In the genomic region with DNA sequence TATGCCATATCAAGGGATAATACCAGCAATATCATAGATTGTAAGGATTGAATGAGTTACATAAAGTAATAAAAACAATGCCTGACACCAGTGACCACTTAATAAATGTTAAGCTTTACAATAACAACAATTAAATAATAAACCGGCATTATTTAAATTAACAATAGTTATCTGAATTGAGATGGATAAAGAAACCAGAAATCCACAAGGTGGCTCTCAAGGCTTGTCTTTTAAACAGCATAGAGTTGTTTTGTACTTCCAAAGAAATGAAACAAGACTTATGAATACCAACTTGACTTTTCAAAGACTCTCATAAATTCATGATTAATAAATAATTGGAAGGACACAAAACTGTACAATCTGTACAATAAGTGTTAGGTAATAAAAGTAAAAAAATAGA, we compare ENCODE assay signal across 1 cellular context.
TF ChIP-seq lines count a peak whose summit lies in the region.

No MANE protein-coding gene starts in this region.

TF ChIP-seq in HCT116, 20 proteins besides CTCF, POLR2A, EP300 and RAD21 (continued from another document):
- TF ChIP-seq, protein P1, sequence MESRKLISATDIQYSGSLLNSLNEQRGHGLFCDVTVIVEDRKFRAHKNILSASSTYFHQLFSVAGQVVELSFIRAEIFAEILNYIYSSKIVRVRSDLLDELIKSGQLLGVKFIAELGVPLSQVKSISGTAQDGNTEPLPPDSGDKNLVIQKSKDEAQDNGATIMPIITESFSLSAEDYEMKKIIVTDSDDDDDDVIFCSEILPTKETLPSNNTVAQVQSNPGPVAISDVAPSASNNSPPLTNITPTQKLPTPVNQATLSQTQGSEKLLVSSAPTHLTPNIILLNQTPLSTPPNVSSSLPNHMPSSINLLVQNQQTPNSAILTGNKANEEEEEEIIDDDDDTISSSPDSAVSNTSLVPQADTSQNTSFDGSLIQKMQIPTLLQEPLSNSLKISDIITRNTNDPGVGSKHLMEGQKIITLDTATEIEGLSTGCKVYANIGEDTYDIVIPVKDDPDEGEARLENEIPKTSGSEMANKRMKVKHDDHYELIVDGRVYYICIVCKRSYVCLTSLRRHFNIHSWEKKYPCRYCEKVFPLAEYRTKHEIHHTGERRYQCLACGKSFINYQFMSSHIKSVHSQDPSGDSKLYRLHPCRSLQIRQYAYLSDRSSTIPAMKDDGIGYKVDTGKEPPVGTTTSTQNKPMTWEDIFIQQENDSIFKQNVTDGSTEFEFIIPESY (IDR thresholded peaks at IDR 0.05; ENCODE audit: extremely low read depth, insufficient replicate concordance, low read length), result no peak
- TF ChIP-seq SP1 (IDR thresholded peaks at IDR 0.05; ENCODE audit: low read depth) (no peak), SRF (IDR thresholded peaks at IDR 0.05; ENCODE audit: low read depth) (no peak), EGR1 (IDR thresholded peaks at IDR 0.05; ENCODE audit: low read depth) (no peak), TCF7L2 (IDR thresholded peaks at IDR 0.05; ENCODE audit: borderline replicate concordance, extremely low read depth, insufficient read depth, insufficient read length) (no peak), EZH2 (IDR thresholded peaks at IDR 0.05) (no peak), ELF1 (IDR thresholded peaks at IDR 0.05; ENCODE audit: borderline replicate concordance, low read depth) (no peak), YY1 (IDR thresholded peaks at IDR 0.05; ENCODE audit: extremely low read depth, insufficient replicate concordance, low read depth, low read length) (no peak)
- TF ChIP-seq, protein P2, sequence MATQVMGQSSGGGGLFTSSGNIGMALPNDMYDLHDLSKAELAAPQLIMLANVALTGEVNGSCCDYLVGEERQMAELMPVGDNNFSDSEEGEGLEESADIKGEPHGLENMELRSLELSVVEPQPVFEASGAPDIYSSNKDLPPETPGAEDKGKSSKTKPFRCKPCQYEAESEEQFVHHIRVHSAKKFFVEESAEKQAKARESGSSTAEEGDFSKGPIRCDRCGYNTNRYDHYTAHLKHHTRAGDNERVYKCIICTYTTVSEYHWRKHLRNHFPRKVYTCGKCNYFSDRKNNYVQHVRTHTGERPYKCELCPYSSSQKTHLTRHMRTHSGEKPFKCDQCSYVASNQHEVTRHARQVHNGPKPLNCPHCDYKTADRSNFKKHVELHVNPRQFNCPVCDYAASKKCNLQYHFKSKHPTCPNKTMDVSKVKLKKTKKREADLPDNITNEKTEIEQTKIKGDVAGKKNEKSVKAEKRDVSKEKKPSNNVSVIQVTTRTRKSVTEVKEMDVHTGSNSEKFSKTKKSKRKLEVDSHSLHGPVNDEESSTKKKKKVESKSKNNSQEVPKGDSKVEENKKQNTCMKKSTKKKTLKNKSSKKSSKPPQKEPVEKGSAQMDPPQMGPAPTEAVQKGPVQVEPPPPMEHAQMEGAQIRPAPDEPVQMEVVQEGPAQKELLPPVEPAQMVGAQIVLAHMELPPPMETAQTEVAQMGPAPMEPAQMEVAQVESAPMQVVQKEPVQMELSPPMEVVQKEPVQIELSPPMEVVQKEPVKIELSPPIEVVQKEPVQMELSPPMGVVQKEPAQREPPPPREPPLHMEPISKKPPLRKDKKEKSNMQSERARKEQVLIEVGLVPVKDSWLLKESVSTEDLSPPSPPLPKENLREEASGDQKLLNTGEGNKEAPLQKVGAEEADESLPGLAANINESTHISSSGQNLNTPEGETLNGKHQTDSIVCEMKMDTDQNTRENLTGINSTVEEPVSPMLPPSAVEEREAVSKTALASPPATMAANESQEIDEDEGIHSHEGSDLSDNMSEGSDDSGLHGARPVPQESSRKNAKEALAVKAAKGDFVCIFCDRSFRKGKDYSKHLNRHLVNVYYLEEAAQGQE (IDR thresholded peaks at IDR 0.05; ENCODE audit: low read depth), result no peak
